Comparison of ENCODE assay signal across 23 cellular contexts in genomic region chr20:48490976-48491657, GRCh38.
A peak's percentile ranks its signal among the peaks of the same experiment; 100 is the strongest.
DNase-seq lines count a peak whose midpoint lies in the region; ATAC-seq, FAIRE-seq and TF ChIP-seq lines count a peak whose summit lies in the region.
"Had no signal": no experiment of that assay in that cellular context is flagged by ENCODE, and none has a peak within 500 bp of the region (broad histone marks: within the 10 kb centered on the region; RNA-seq: fewer than 3 reads in every experiment).

No MANE protein-coding gene starts in this region.

- peaks cover 15% of the 10 kb centered on the region for H3K27me3 Mint-ChIP-seq in memory B cell

- H4K20me1 ChIP-seq in HepG2 (ENCODE audit: insufficient read depth, low read length): no peaks in the 10 kb centered on the region
- H4K20me1 ChIP-seq: BLaER1 treated with 17β-estradiol and CSF1 and Interleukin-3, amounts not matched to agents 10 nM and 100 nM had no signal

- peaks cover 21% of the 10 kb centered on the region for H3K4me1 ChIP-seq in HepG2 (ENCODE audit: insufficient read depth, low read length)
- no peaks in the 10 kb centered on the region for H3K4me1 ChIP-seq in right lobe of liver
- no peaks in the 10 kb centered on the region for H3K4me1 ChIP-seq in small intestine (ENCODE audit: control insufficient read depth in 2 of 2, insufficient read depth in 1 of 2, low read depth in 1 of 2, low read length in 1 of 2)

- WGBS in HepG2 (ENCODE audit: low lambda C conversion rate): 28% methylated on average over 9 of the region's 9 CpGs
- WGBS in right lobe of liver (ENCODE audit: insufficient coverage, low coverage, low lambda C conversion rate, missing lambda C conversion rate): 62% methylated on average over 7 of the region's 9 CpGs
- WGBS in small intestine, 3 donors: 57 to 78% (median 66%) methylated on average over 9 of the region's 9 CpGs

- CTCF ChIA-PET in HepG2 (lab: Yijun Ruan, JAX; ENCODE audit: low intra/inter-chr PET ratio, low total read pairs): no interaction called here

- no peak for FAIRE-seq in HepG2 (lab: Jason Lieb, UNC)
- no peak for FAIRE-seq in small intestine (lab: Jason Lieb, UNC)
- FAIRE-seq: D721Med had no signal

- H3K9me3 ChIP-seq in HepG2 (ENCODE audit: low read length) (no peaks in the 10 kb centered on the region), right lobe of liver (no peaks in the 10 kb centered on the region), WERI-Rb-1 (ENCODE audit: severe bottlenecking) (no peaks in the 10 kb centered on the region), small intestine (ENCODE audit: control insufficient read depth, low read depth) (no peaks in the 10 kb centered on the region)
- H3K9me3 ChIP-seq: BLaER1 treated with 17β-estradiol and CSF1 and Interleukin-3, amounts not matched to agents 10 nM and 100 nM; MG63 had no signal

- POLR2A ChIA-PET in HepG2 (lab: Yijun Ruan, JAX): no interaction called here

- H3K9ac ChIP-seq in HepG2 (ENCODE audit: insufficient read depth, low read depth, low read length): no peak overlapping the region
- H3K9ac ChIP-seq: BLaER1 treated with 17β-estradiol and CSF1 and Interleukin-3, amounts not matched to agents 10 nM and 100 nM had no signal

- H3K79me2 ChIP-seq in HepG2 (ENCODE audit: insufficient read depth, low read length): no peaks in the 10 kb centered on the region

- H2AFZ ChIP-seq in HepG2 (ENCODE audit: low read length): no peak overlapping the region

- H3K27ac ChIP-seq in HepG2 (ENCODE audit: extremely low read length, insufficient read depth, low read length) (no peak overlapping the region), right lobe of liver (no peak overlapping the region), WERI-Rb-1 (no peak overlapping the region), small intestine (ENCODE audit: low read depth in 1 of 2, low read length in 1 of 2) (no peak overlapping the region)
- H3K27ac ChIP-seq: BLaER1 treated with 17β-estradiol and CSF1 and Interleukin-3, amounts not matched to agents 10 nM and 100 nM had no signal

- TF ChIP-seq EP300 in HepG2 (IDR thresholded peaks at IDR 0.05; ENCODE audit: low read depth in 2 of 2, low read length in 2 of 2) (no peak), HepG2 (CRISPR knock-in tag; IDR thresholded peaks at IDR 0.05; ENCODE audit: borderline replicate concordance) (no peak)

- no peaks in the 10 kb centered on the region for H3K36me3 ChIP-seq in HepG2 (replicated peaks in 1 of 2; ENCODE audit: control insufficient read depth in 1 of 2, insufficient read depth in 2 of 2, low read length in 2 of 2)
- no peaks in the 10 kb centered on the region for H3K36me3 ChIP-seq in right lobe of liver
- no peaks in the 10 kb centered on the region for H3K36me3 ChIP-seq in WERI-Rb-1
- no peaks in the 10 kb centered on the region for H3K36me3 ChIP-seq in small intestine (ENCODE audit: control insufficient read depth in 2 of 2, insufficient read depth in 2 of 2, low read length in 2 of 2)
- H3K36me3 ChIP-seq: BLaER1 treated with 17β-estradiol and CSF1 and Interleukin-3, amounts not matched to agents 10 nM and 100 nM; MG63 had no signal

- TF ChIP-seq CTCF in HepG2 (CRISPR knock-in tag; IDR thresholded peaks at IDR 0.05) (no peak), right lobe of liver (IDR thresholded peaks at IDR 0.05) (no peak), WERI-Rb-1 (IDR thresholded peaks at IDR 0.05; ENCODE audit: low read depth, low read length) (no peak)

- H3K27me3 ChIP-seq in HepG2 (ENCODE audit: control insufficient read depth in 1 of 2, insufficient read depth in 2 of 2, low read length in 2 of 2) (peaks cover 6 to 44% of the 10 kb centered on the region in 2 experiments; a peak in 3 of 5 replicates), right lobe of liver (no peaks in the 10 kb centered on the region), WERI-Rb-1 (ENCODE audit: insufficient read depth, low read depth, severe bottlenecking) (no peaks in the 10 kb centered on the region), small intestine (ENCODE audit: control insufficient read depth in 2 of 2, insufficient read depth in 2 of 2, low read length in 2 of 2) (no peaks in the 10 kb centered on the region)
- H3K27me3 ChIP-seq: BLaER1 treated with 17β-estradiol and CSF1 and Interleukin-3, amounts not matched to agents 10 nM and 100 nM had no signal

- H3K4me3 ChIP-seq in HepG2 (replicated peaks in 1 of 3; ENCODE audit: insufficient read depth in 1 of 3, low read depth in 2 of 3, low read length in 3 of 3): no peak overlapping the region
- H3K4me3 ChIP-seq in right lobe of liver: no peak overlapping the region
- no peak overlapping the region for H3K4me3 ChIP-seq in WERI-Rb-1 (ENCODE audit: low read depth, low read length)
- no peak overlapping the region for H3K4me3 ChIP-seq in small intestine (ENCODE audit: low read depth in 1 of 2, low read length in 2 of 2)
- H3K4me3 ChIP-seq: BLaER1 treated with 17β-estradiol and CSF1 and Interleukin-3, amounts not matched to agents 10 nM and 100 nM; MG63 had no signal

- peaks cover 22% of the 10 kb centered on the region for H3K4me1 Mint-ChIP-seq in memory B cell
- H3K4me1 Mint-ChIP-seq: CD8-positive, alpha-beta memory T cell had no signal

- no peak overlapping the region for H3K4me2 ChIP-seq in HepG2 (ENCODE audit: low read depth, low read length)
- H3K4me2 ChIP-seq: BLaER1 treated with 17β-estradiol and CSF1 and Interleukin-3, amounts not matched to agents 10 nM and 100 nM had no signal

- in situ Hi-C loops in HepG2 (cut with HindIII; ENCODE audit: extremely low pct_ligation_motif_present, low pct_unique_long_range_greater_than_20kb): no loop called here

- DNase-seq in HepG2 (ENCODE audit: low spot score) (no peak), right lobe of liver (no peak), WERI-Rb-1 (peak; percentile 31), memory B cell (ENCODE audit: low spot score in 2 of 2) (no peak), small intestine (no peak), COLO668 (lab: John Stamatoyannopoulos, UW; ENCODE audit: unreplicated experiment) (no peak), NCI-H2029 treated with DMSO at 0.1 percent for 48 hours (lab: John Stamatoyannopoulos, UW) (no peak), NCI-H2029 (lab: John Stamatoyannopoulos, UW) (no peak)
- DNase-seq: CD8-positive, alpha-beta memory T cell; DMS79 treated with DMSO at 0.1 percent for 48 hours; H7; IMR-90; Kasumi-1; MG63; NCI-H1092 treated with DMSO at 0.1 percent for 48 hours; NCI-H146; NCI-H2107; NCI-H345; NCI-H524 treated with DMSO at 0.1 percent for 48 hours; PC-3; RPMI8226 had no signal

- BruUV-seq in HepG2 (replicated peaks; lab: Mats Ljungman, UMichigan): no TSS peak

- TF ChIP-seq POLR2A in HepG2 (IDR thresholded peaks at IDR 0.05; ENCODE audit: insufficient read depth in 1 of 2, low read depth in 2 of 2, low read length in 2 of 2): no peak
- TF ChIP-seq POLR2A in right lobe of liver (IDR thresholded peaks at IDR 0.05): no peak

- intact Hi-C loops in HepG2 (cut with micrococcal nuclease; ENCODE audit: unreplicated experiment) (no loop called here), right lobe of liver (cut with DNase I) (no loop called here)

- H3K27ac Mint-ChIP-seq in memory B cell: peak overlapping the region; percentile 35
- H3K27ac Mint-ChIP-seq: CD8-positive, alpha-beta memory T cell had no signal

- H3K36me3 Mint-ChIP-seq in memory B cell: no peaks in the 10 kb centered on the region
- H3K36me3 Mint-ChIP-seq: CD8-positive, alpha-beta memory T cell had no signal

- H3K9me3 Mint-ChIP-seq in memory B cell: no peaks in the 10 kb centered on the region
- H3K9me3 Mint-ChIP-seq: CD8-positive, alpha-beta memory T cell had no signal

- TF ChIP-seq RAD21 in HepG2 (CRISPR knock-in tag; IDR thresholded peaks at IDR 0.05): no peak

- H3K4me3 Mint-ChIP-seq in memory B cell: no peak overlapping the region
- H3K4me3 Mint-ChIP-seq: CD8-positive, alpha-beta memory T cell had no signal

- ATAC-seq in HepG2: no peak
- no peak for ATAC-seq in right lobe of liver
- peak; percentile 36 for ATAC-seq in memory B cell (ENCODE audit: low read depth)
- ATAC-seq: PC-3 had no signal

TF ChIP-seq in HepG2, 621 proteins besides CTCF, POLR2A, EP300 and RAD21 (continues in another document):
- TF ChIP-seq, protein P1, sequence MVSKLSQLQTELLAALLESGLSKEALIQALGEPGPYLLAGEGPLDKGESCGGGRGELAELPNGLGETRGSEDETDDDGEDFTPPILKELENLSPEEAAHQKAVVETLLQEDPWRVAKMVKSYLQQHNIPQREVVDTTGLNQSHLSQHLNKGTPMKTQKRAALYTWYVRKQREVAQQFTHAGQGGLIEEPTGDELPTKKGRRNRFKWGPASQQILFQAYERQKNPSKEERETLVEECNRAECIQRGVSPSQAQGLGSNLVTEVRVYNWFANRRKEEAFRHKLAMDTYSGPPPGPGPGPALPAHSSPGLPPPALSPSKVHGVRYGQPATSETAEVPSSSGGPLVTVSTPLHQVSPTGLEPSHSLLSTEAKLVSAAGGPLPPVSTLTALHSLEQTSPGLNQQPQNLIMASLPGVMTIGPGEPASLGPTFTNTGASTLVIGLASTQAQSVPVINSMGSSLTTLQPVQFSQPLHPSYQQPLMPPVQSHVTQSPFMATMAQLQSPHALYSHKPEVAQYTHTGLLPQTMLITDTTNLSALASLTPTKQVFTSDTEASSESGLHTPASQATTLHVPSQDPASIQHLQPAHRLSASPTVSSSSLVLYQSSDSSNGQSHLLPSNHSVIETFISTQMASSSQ (IDR thresholded peaks at IDR 0.05; ENCODE audit: low read depth): no peak
- TF ChIP-seq, protein P1 (CRISPR knock-in tag; IDR thresholded peaks at IDR 0.05; ENCODE audit: borderline replicate concordance): no peak
- TF ChIP-seq ATM (IDR thresholded peaks at IDR 0.05; ENCODE audit: borderline replicate concordance): 0 out of 2 replicates have a peak, but pooled peaks have one; percentile 23
